ENCODE assay signal across 19 cellular contexts in genomic region chr12:47902131-47902639, GRCh38. TPM values are rescaled to one million over a fixed set of nuclear protein-coding genes. Genes with fewer than 3 reads are reported as not detected.
DNase-seq lines count a peak whose midpoint lies in the region; ATAC-seq, FAIRE-seq and TF ChIP-seq lines count a peak whose summit lies in the region.
"Had no signal": no experiment of that assay in that cellular context is flagged by ENCODE, and none has a peak within 500 bp of the region (broad histone marks: within the 10 kb centered on the region; RNA-seq: fewer than 3 reads in every experiment).

No MANE protein-coding gene starts in this region.

- H3K27me3 Mint-ChIP-seq in CD14-positive monocyte (ENCODE audit: low read depth in 3 of 3) (peaks cover 18 to 23% (median 21%) of the 10 kb centered on the region in 3 donors), astrocyte (ENCODE audit: low read depth, unreplicated experiment) (peaks cover 52% of the 10 kb centered on the region)

- DNase-seq in CD14-positive monocyte (ENCODE audit: low spot score), result no peak
- no peak for DNase-seq in IMR-90
- DNase-seq in astrocyte (ENCODE audit: low read depth), result no peak
- DNase-seq in osteoblast (ENCODE audit: insufficient read length, low spot score, missing footprints), result no peak
- no peak for DNase-seq in OCI-LY7 (ENCODE audit: low spot score)
- no peak for DNase-seq in frontal cortex (ENCODE audit: low spot score in 2 of 2)
- DNase-seq: activated naive CD4-positive, alpha-beta T cell treated with anti-CD3 and anti-CD28 coated beads, Interleukin-2, amount 10 ng/mL, durations not matched to agents 7 days and 5 days; C1 segment of cervical spinal cord; central memory CD4-positive, alpha-beta T cell; DMS79 treated with DMSO at 0.1 percent for 48 hours; MV-4-11; NCI-H2081 treated with DMSO at 0.1 percent for 48 hours; NCI-H524; stimulated activated CD4-positive, alpha-beta T cell treated with anti-CD3 and anti-CD28 coated beads, Interleukin-4, amount 100 ng/mL, for 1 hour; thyroid gland had no signal

- no peak overlapping the region for H4K5ac ChIP-seq in IMR-90 (ENCODE audit: low read depth, low read length)

- peak overlapping the region; percentile 25; the same call in 2 of the 3 replicates for H2BK15ac ChIP-seq in IMR-90 (ENCODE audit: low read depth, low read length)

- FAIRE-seq in astrocyte (lab: Jason Lieb, UNC) (no peak), frontal cortex (lab: Jason Lieb, UNC) (no peak)
- FAIRE-seq: TTC549 had no signal

- H3K4me3 Mint-ChIP-seq in CD14-positive monocyte (peak overlapping the region in 1 of 2 donors; percentile 20), astrocyte (ENCODE audit: unreplicated experiment) (no peak overlapping the region)

- H3K9me3 ChIP-seq in IMR-90 (ENCODE audit: control insufficient read depth, insufficient read depth, low read length), result no peaks in the 10 kb centered on the region
- H3K9me3 ChIP-seq in astrocyte (ENCODE audit: insufficient read depth, low read depth, low read length), result no peaks in the 10 kb centered on the region
- H3K9me3 ChIP-seq in osteoblast (ENCODE audit: low read depth, low read length), result no peaks in the 10 kb centered on the region
- H3K9me3 ChIP-seq in OCI-LY7 (ENCODE audit: low read length), result no peaks in the 10 kb centered on the region
- H3K9me3 ChIP-seq: mucosa of descending colon, thyroid gland had no signal

- TF ChIP-seq POLR2A in IMR-90 (IDR thresholded peaks at IDR 0.05; ENCODE audit: low read depth, low read length), result no peak

- no peaks in the 10 kb centered on the region for H3K9me2 ChIP-seq in OCI-LY7 (ENCODE audit: insufficient read depth, low read length)

- peaks cover 18 to 47% of the 10 kb centered on the region in 2 experiments for H3K79me1 ChIP-seq in IMR-90 (ENCODE audit: low read depth in 1 of 2, low read length in 2 of 2)

- no peaks in the 10 kb centered on the region; the same call in 1 of the 2 replicates for H4K20me1 ChIP-seq in IMR-90 (ENCODE audit: insufficient read depth, low read length)
- H4K20me1 ChIP-seq in astrocyte (ENCODE audit: insufficient read depth, low read length), result peaks cover 48% of the 10 kb centered on the region
- H4K20me1 ChIP-seq in osteoblast (ENCODE audit: insufficient read depth, low read length), result peaks cover 41% of the 10 kb centered on the region
- H4K20me1 ChIP-seq in OCI-LY7 (ENCODE audit: insufficient read depth, low read length), result no peaks in the 10 kb centered on the region

- peaks cover 17% of the 10 kb centered on the region for H3K9me1 ChIP-seq in IMR-90 (ENCODE audit: insufficient read depth, low read length)

- dilution Hi-C loops in IMR-90 (cut with HindIII; ENCODE audit: low sequenced_read_pairs, unreplicated experiment), result no loop called here

- H3K9ac ChIP-seq in IMR-90 (ENCODE audit: low read depth, low read length) (no peak overlapping the region), astrocyte (ENCODE audit: low read length) (no peak overlapping the region)

- H3K56ac ChIP-seq in IMR-90 (ENCODE audit: extremely low read depth, insufficient read depth, low read length), result no peak overlapping the region

- intact Hi-C loops in CD14-positive monocyte (cut with micrococcal nuclease) (loop anchor here in 1 of 2 donors (10.0 kb wide), 1 partner anchor 87 kb away; the partner anchor contains the start of gene HDAC7), IMR-90 (cut with micrococcal nuclease) (loop anchor here (5.0 kb wide), 2 partner anchors 45 to 50 kb away; no protein-coding TSS in a partner anchor), OCI-LY7 (cut with micrococcal nuclease; ENCODE audit: unreplicated experiment) (loop anchor here (5.0 kb wide), 1 partner anchor 60 kb away; the partner anchor contains the start of gene TMEM106C)

- no TSS peak for BruUV-seq in IMR-90 (replicated peaks; lab: Mats Ljungman, UMichigan)
- no TSS peak for BruUV-seq in OCI-LY7 (replicated peaks; lab: Mats Ljungman, UMichigan)

- H3K27me3 ChIP-seq in IMR-90 (ENCODE audit: control insufficient read depth, insufficient read depth, low read length) (peaks cover 20% of the 10 kb centered on the region), astrocyte (ENCODE audit: insufficient read depth, low read length) (peaks cover 22% of the 10 kb centered on the region), osteoblast (ENCODE audit: insufficient read depth, low read length) (peaks cover 21% of the 10 kb centered on the region)
- H3K27me3 ChIP-seq: thyroid gland had no signal

- peak overlapping the region; percentile 94 for H2AK5ac ChIP-seq in IMR-90 (ENCODE audit: low read depth, low read length)

- H3K9me3 Mint-ChIP-seq in CD14-positive monocyte, result peaks cover 0 to 3% (median 0%) of the 10 kb centered on the region in 7 donors
- H3K9me3 Mint-ChIP-seq in astrocyte (ENCODE audit: unreplicated experiment), result peaks cover 4% of the 10 kb centered on the region
- H3K9me3 Mint-ChIP-seq: activated naive CD4-positive, alpha-beta T cell treated with anti-CD3 and anti-CD28 coated beads, Interleukin-2, amount 10 ng/mL, durations not matched to agents 7 days and 5 days had no signal

- H3K4me3 ChIP-seq in IMR-90 (ENCODE audit: insufficient read depth, low read depth, low read length) (no peak overlapping the region), astrocyte (ENCODE audit: insufficient read depth, low read depth, low read length) (no peak overlapping the region), osteoblast (ENCODE audit: insufficient read depth, low read length) (no peak overlapping the region), OCI-LY7 (ENCODE audit: low read depth, low read length, poor library complexity, severe bottlenecking) (no peak overlapping the region)
- H3K4me3 ChIP-seq: mucosa of descending colon, SK-N-MC, thyroid gland had no signal

- H3K4me1 Mint-ChIP-seq in CD14-positive monocyte (peaks cover 58% of the 10 kb centered on the region), astrocyte (ENCODE audit: low read depth, unreplicated experiment) (peaks cover 17% of the 10 kb centered on the region)

- H3K14ac ChIP-seq in IMR-90 (replicated peaks; ENCODE audit: low read depth, low read length), result peak overlapping the region; percentile 74

- no peak for TF ChIP-seq RAD21 in IMR-90 (IDR thresholded peaks at IDR 0.05; ENCODE audit: low read length)

- H2BK5ac ChIP-seq in IMR-90 (ENCODE audit: low read depth, low read length, poor library complexity, severe bottlenecking), result no peak overlapping the region

- H3K4me1 ChIP-seq in IMR-90 (ENCODE audit: control insufficient read depth, insufficient read depth, low read length), result peaks cover 16% of the 10 kb centered on the region
- H3K4me1 ChIP-seq in astrocyte (ENCODE audit: insufficient read depth, low read length), result peaks cover 29% of the 10 kb centered on the region
- H3K4me1 ChIP-seq in osteoblast (ENCODE audit: insufficient read depth, low read length), result peaks cover 50% of the 10 kb centered on the region
- H3K4me1 ChIP-seq in OCI-LY7 (ENCODE audit: insufficient read depth, low read length, poor library complexity, severe bottlenecking), result peaks cover 15% of the 10 kb centered on the region

- H3K18ac ChIP-seq in IMR-90 (ENCODE audit: low read depth, low read length), result peak overlapping the region; percentile 60

- TF ChIP-seq CTCF in CD14-positive monocyte (IDR thresholded peaks at IDR 0.05) (no peak), IMR-90 (conservative IDR thresholded peaks at IDR 0.05; ENCODE audit: low read depth, low read length) (no peak), astrocyte (IDR thresholded peaks at IDR 0.05; ENCODE audit: insufficient read depth, low read depth, low read length) (no peak), osteoblast (IDR thresholded peaks at IDR 0.05; ENCODE audit: extremely low read depth, low read depth, low read length) (no peak), OCI-LY7 (conservative IDR thresholded peaks at IDR 0.05; ENCODE audit: low read length) (no peak)

- peak overlapping the region in 4 of 7 donors; percentile 18 to 94 (median 88) for H3K27ac Mint-ChIP-seq in CD14-positive monocyte
- H3K27ac Mint-ChIP-seq in astrocyte (ENCODE audit: unreplicated experiment), result no peak overlapping the region

- H2BK120ac ChIP-seq in IMR-90 (ENCODE audit: low read depth, low read length), result peak overlapping the region; percentile 79

- H3K27ac ChIP-seq in IMR-90 (ENCODE audit: insufficient read depth, low read length) (no peak overlapping the region), astrocyte (ENCODE audit: low read depth, low read length) (no peak overlapping the region), osteoblast (ENCODE audit: low read depth, low read length) (no peak overlapping the region), OCI-LY7 (ENCODE audit: low read depth, low read length, poor library complexity, severe bottlenecking) (no peak overlapping the region)
- H3K27ac ChIP-seq: SK-N-MC, thyroid gland had no signal

- 0 out of 4 replicates have a peak overlapping the region, but pooled peaks of 1 of the 2 experiments have one; percentile 30 for H4K8ac ChIP-seq in IMR-90 (ENCODE audit: low read depth in 2 of 2, low read length in 2 of 2)

- CTCF ChIA-PET in IMR-90 (lab: Yijun Ruan, JAX), result no interaction called here
- CTCF ChIA-PET in OCI-LY7 (lab: Charles Lee; ENCODE audit: unreplicated experiment), result no interaction called here

- in situ Hi-C loops in IMR-90 (cut with MboI; ENCODE audit: low sequenced_read_pairs), result no loop called here

- H2AFZ ChIP-seq in IMR-90 (replicated peaks; ENCODE audit: low read length, poor library complexity) (no peak overlapping the region), astrocyte (ENCODE audit: low read depth, low read length) (no peak overlapping the region), osteoblast (ENCODE audit: low read length) (no peak overlapping the region), OCI-LY7 (ENCODE audit: low read length) (no peak overlapping the region)

- no peak for ATAC-seq in IMR-90 (ENCODE audit: low read depth)
- no peak for ATAC-seq in HG03159 (IDR thresholded peaks at IDR 0.05; ENCODE audit: unreplicated experiment)

- no peak overlapping the region; the same call in 1 of the 2 replicates for H3K4me2 ChIP-seq in IMR-90 (ENCODE audit: low read depth, low read length)
- H3K4me2 ChIP-seq in astrocyte (ENCODE audit: low read length), result peak overlapping the region; percentile 96
- H3K4me2 ChIP-seq in osteoblast (ENCODE audit: insufficient read depth, low read length), result peak overlapping the region; percentile 98
- H3K4me2 ChIP-seq in OCI-LY7 (ENCODE audit: low read length), result no peak overlapping the region

- peak overlapping the region; percentile 52; the same call in 1 of the 2 replicates for H3K23ac ChIP-seq in IMR-90 (ENCODE audit: low read depth, low read length)

- H3K36me3 Mint-ChIP-seq in CD14-positive monocyte (peaks cover 20 to 25% of the 10 kb centered on the region in 2 donors), astrocyte (ENCODE audit: low read depth, unreplicated experiment) (peaks cover 4% of the 10 kb centered on the region)

- no peaks in the 10 kb centered on the region for H3K36me3 ChIP-seq in IMR-90 (ENCODE audit: control insufficient read depth, insufficient read depth, low read length)
- H3K36me3 ChIP-seq in astrocyte (ENCODE audit: insufficient read depth, low read length), result no peaks in the 10 kb centered on the region
- peaks cover 7% of the 10 kb centered on the region for H3K36me3 ChIP-seq in osteoblast (ENCODE audit: insufficient read depth, low read length)
- no peaks in the 10 kb centered on the region for H3K36me3 ChIP-seq in OCI-LY7 (ENCODE audit: insufficient read depth, low read length)
- H3K36me3 ChIP-seq: thyroid gland had no signal

- H3K79me2 ChIP-seq in astrocyte (ENCODE audit: insufficient read depth, low read length) (peaks cover 18% of the 10 kb centered on the region), osteoblast (ENCODE audit: insufficient read depth, low read length) (peaks cover 48% of the 10 kb centered on the region), OCI-LY7 (ENCODE audit: insufficient read depth, low read depth, low read length) (no peaks in the 10 kb centered on the region)

- no peak overlapping the region for H2AK9ac ChIP-seq in IMR-90 (replicated peaks; ENCODE audit: low read depth, low read length, poor library complexity)

- peak overlapping the region; percentile 49; the same call in 1 of the 2 replicates for H2BK20ac ChIP-seq in IMR-90 (ENCODE audit: low read depth, low read length)

- no peak overlapping the region for H4K91ac ChIP-seq in IMR-90 (ENCODE audit: insufficient read depth, low read depth, low read length)

- POLR2A ChIA-PET in IMR-90 (lab: Charles Lee; ENCODE audit: unreplicated experiment), result interaction anchor here (0.6 kb wide), 1 partner anchor 917 kb away, joined by 3 read pairs; no protein-coding TSS in a partner anchor
- POLR2A ChIA-PET in OCI-LY7 (lab: Charles Lee), result no interaction called here

- H3K4ac ChIP-seq in IMR-90 (ENCODE audit: low read depth, low read length), result peak overlapping the region; percentile 77

RNA-seq across cellular contexts. Expression of gene VDR, which starts 2.6 kb away (rescaled TPM):
- polyA plus RNA-seq in CD14-positive monocyte, result 10 to 100 TPM in 1 of 2 donors, 1 to 10 TPM in 1; 6.0 to 12.8 TPM
- 3.9 and 5.4 TPM in 2 replicates for total RNA-seq in IMR-90 (2012; rRNA removed)
- polyA plus RNA-seq in IMR-90 (2012; rRNA removed), result 8.5 and 10.8 TPM in 2 replicates
- polyA plus RNA-seq in IMR-90 (2012; cell fraction: cytosol; rRNA removed), result 6.0 and 8.5 TPM in 2 replicates
- 6.6 and 12.7 TPM in 2 replicates for polyA plus RNA-seq in IMR-90 (2012; cell fraction: nucleus; rRNA removed; ENCODE audit: low replicate concordance)
- total RNA-seq in astrocyte, result 6.1 and 6.6 TPM in 2 replicates
- total RNA-seq in osteoblast, result 30.4 and 32.2 TPM in 2 replicates
- total RNA-seq in OCI-LY7 (2014; rRNA removed; shearing (Covaris generic)), result 4.8 and 5.4 TPM in 2 replicates
- 1.9 and 2.4 TPM in 2 replicates for total RNA-seq in OCI-LY7 (2022)
- not detected for total RNA-seq in frontal cortex

Comparison
In these comparisons a context has a peak if more than half of its experiments do, and no peak if none do; other contexts are left out.
1. H3K4me2 ChIP-seq: peak in astrocyte (single experiment) and osteoblast (single experiment); none in IMR-90 (single experiment) and OCI-LY7 (single experiment).